16 cellular contexts compared by ENCODE assay signal in the genomic region with DNA sequence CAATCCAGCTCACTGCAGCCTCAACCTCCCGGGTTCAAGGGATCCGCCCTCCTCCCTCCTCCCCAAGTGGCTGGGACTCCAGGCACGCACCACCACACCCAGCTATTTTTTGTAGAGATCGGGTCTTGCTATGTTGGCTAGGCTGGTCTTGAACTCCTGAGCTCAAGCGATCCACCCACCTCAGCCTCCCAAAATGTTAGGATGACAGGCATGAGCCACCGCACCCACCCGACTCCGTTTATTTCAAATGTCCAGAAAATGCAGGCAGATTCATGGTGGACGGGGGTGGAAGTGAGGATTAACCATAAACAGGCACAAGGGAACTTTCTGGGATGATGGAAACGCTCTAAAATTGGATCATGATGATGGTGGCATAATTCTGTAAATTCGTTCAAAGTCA.
DNase-seq lines count a peak whose midpoint lies in the region; ATAC-seq, FAIRE-seq and TF ChIP-seq lines count a peak whose summit lies in the region.
"Had no signal": no experiment of that assay in that cellular context is flagged by ENCODE, and none has a peak within 500 bp of the region (broad histone marks: within the 10 kb centered on the region; RNA-seq: fewer than 3 reads in every experiment).

No MANE protein-coding gene starts in this region.

- H3K9me3 Mint-ChIP-seq in progenitor cell of endocrine pancreas (ENCODE audit: low read depth) = peaks cover 10% of the 10 kb centered on the region
- H3K9me3 Mint-ChIP-seq: GM23338 had no signal

- peaks cover 17% of the 10 kb centered on the region for H3K36me3 Mint-ChIP-seq in progenitor cell of endocrine pancreas (ENCODE audit: insufficient read depth)

- H3K27me3 ChIP-seq in left ventricle myocardium inferior (ENCODE audit: low read depth) (no peaks in the 10 kb centered on the region), heart right ventricle (no peaks in the 10 kb centered on the region), Karpas-422 (ENCODE audit: low read length) (no peaks in the 10 kb centered on the region)

- TF ChIP-seq CTCF in left ventricle myocardium inferior (IDR thresholded peaks at IDR 0.05; ENCODE audit: borderline replicate concordance) (no peak), heart right ventricle (IDR thresholded peaks at IDR 0.05) (no peak), kidney (IDR thresholded peaks at IDR 0.05; ENCODE audit: borderline replicate concordance, extremely low read depth, insufficient read depth) (no peak), progenitor cell of endocrine pancreas (IDR thresholded peaks at IDR 0.05; ENCODE audit: unreplicated experiment) (no peak)

- H3K27me3 Mint-ChIP-seq in progenitor cell of endocrine pancreas = no peaks in the 10 kb centered on the region
- H3K27me3 Mint-ChIP-seq: CD4-positive, alpha-beta memory T cell had no signal

- FAIRE-seq in kidney (lab: Jason Lieb, UNC) = no peak
- FAIRE-seq: GM18507 had no signal

- no peak overlapping the region for H3K4me3 Mint-ChIP-seq in progenitor cell of endocrine pancreas (ENCODE audit: low read depth)
- H3K4me3 Mint-ChIP-seq: CD4-positive, alpha-beta memory T cell; GM23338 had no signal

- no peaks in the 10 kb centered on the region for H3K36me3 ChIP-seq in left ventricle myocardium inferior
- H3K36me3 ChIP-seq in heart right ventricle = no peaks in the 10 kb centered on the region
- H3K36me3 ChIP-seq in kidney (ENCODE audit: control insufficient read depth in 1 of 2, insufficient read depth in 2 of 2, low read length in 2 of 2) = no peaks in the 10 kb centered on the region
- H3K36me3 ChIP-seq in Karpas-422 (ENCODE audit: insufficient read depth, low read length) = 0 out of 2 replicates have a peak, but pooled peaks cover 2% of the 10 kb centered on the region
- H3K36me3 ChIP-seq: HAP-1 had no signal

- H2AFZ ChIP-seq in Karpas-422 (ENCODE audit: low read length) = no peak overlapping the region
- H2AFZ ChIP-seq: GM23338 had no signal

- no peaks in the 10 kb centered on the region for H3K9me2 ChIP-seq in Karpas-422 (replicated peaks; ENCODE audit: insufficient read depth, low read length)

- no peak for ATAC-seq in heart right ventricle
- ATAC-seq: GM23338 had no signal

- peaks cover 9% of the 10 kb centered on the region for H3K9me3 ChIP-seq in left ventricle myocardium inferior (replicated peaks)
- H3K9me3 ChIP-seq in heart right ventricle = peaks cover 0 to 12% (median 0%) of the 10 kb centered on the region in 11 donors
- no peaks in the 10 kb centered on the region for H3K9me3 ChIP-seq in kidney (ENCODE audit: control insufficient read depth in 1 of 2, low read length in 2 of 2)
- H3K9me3 ChIP-seq in Karpas-422 (ENCODE audit: low read length) = no peaks in the 10 kb centered on the region
- H3K9me3 ChIP-seq: HAP-1 had no signal

- H4K20me1 ChIP-seq in Karpas-422 (ENCODE audit: insufficient read depth, low read depth, low read length) = no peaks in the 10 kb centered on the region

- H3K27ac ChIP-seq in left ventricle myocardium inferior (replicated peaks) (peak overlapping the region; percentile 3), heart right ventricle (no peak overlapping the region), kidney (ENCODE audit: low read depth in 2 of 2, low read length in 2 of 2) (no peak overlapping the region), Karpas-422 (ENCODE audit: low read length) (no peak overlapping the region)

- 0 out of 2 replicates have a peak, but pooled peaks cover 10% of the 10 kb centered on the region for H3K79me2 ChIP-seq in Karpas-422 (ENCODE audit: low read length)

- H3K4me3 ChIP-seq in left ventricle myocardium inferior (no peak overlapping the region), heart right ventricle (no peak overlapping the region), kidney (ENCODE audit: low read length in 2 of 2) (no peak overlapping the region), Karpas-422 (ENCODE audit: low read length) (no peak overlapping the region)
- H3K4me3 ChIP-seq: GM23338, HAP-1 had no signal

- no peak overlapping the region for H3K4me2 ChIP-seq in Karpas-422 (ENCODE audit: low read depth, low read length, poor library complexity, severe bottlenecking)
- H3K4me2 ChIP-seq: GM23338 had no signal

- H3K4me1 Mint-ChIP-seq in progenitor cell of endocrine pancreas (ENCODE audit: low read depth) = no peaks in the 10 kb centered on the region
- H3K4me1 Mint-ChIP-seq: GM23338 had no signal

- no peak overlapping the region for H3K9ac ChIP-seq in kidney (ENCODE audit: low read length in 2 of 2)
- H3K9ac ChIP-seq in Karpas-422 (ENCODE audit: low read length) = no peak overlapping the region

- DNase-seq in left ventricle myocardium inferior = no peak
- DNase-seq in heart right ventricle = no peak
- DNase-seq in kidney = peak; percentile 32
- DNase-seq in posterior vena cava (ENCODE audit: low spot score) = peak; percentile 16
- no peak for DNase-seq in Karpas-422
- no peak for DNase-seq in NCI-H524 treated with DMSO at 0.1 percent for 48 hours (lab: John Stamatoyannopoulos, UW)
- no peak for DNase-seq in progenitor cell of endocrine pancreas (ENCODE audit: low spot score, unreplicated experiment)
- DNase-seq: C1 segment of cervical spinal cord; Calu3; CD4-positive, alpha-beta memory T cell; COR-L47; DMS79 treated with DMSO at 0.1 percent for 48 hours; GF-D8 had no signal

- intact Hi-C loops in left ventricle myocardium inferior (cut with micrococcal nuclease) (no loop called here), heart right ventricle (cut with DNase I) (loop anchor here in 1 of 10 donors (10.0 kb wide), 1 partner anchor 133 kb away; no protein-coding TSS in a partner anchor), kidney (cut with DNase I) (no loop called here), posterior vena cava (cut with DNase I) (no loop called here)

- WGBS in heart right ventricle, 2 donors = 96 to 97% methylated on average over 11 of the region's 11 CpGs

- H3K4me1 ChIP-seq in left ventricle myocardium inferior = peaks cover 20% of the 10 kb centered on the region
- H3K4me1 ChIP-seq in heart right ventricle = peaks cover 0 to 17% (median 4%) of the 10 kb centered on the region in 9 donors
- H3K4me1 ChIP-seq in kidney (ENCODE audit: control insufficient read depth in 1 of 2, insufficient read depth in 1 of 2, low read depth in 1 of 2, low read length in 2 of 2) = no peaks in the 10 kb centered on the region
- H3K4me1 ChIP-seq in Karpas-422 (ENCODE audit: low read length) = no peaks in the 10 kb centered on the region
- H3K4me1 ChIP-seq: HAP-1 had no signal

- H3K27ac Mint-ChIP-seq in progenitor cell of endocrine pancreas = no peak overlapping the region
- H3K27ac Mint-ChIP-seq: GM23338 had no signal

Comparison
In these comparisons a context has a peak if more than half of its experiments do, and no peak if none do; other contexts are left out.
1. DNase-seq: peak in kidney (single experiment) and posterior vena cava (single experiment); none in left ventricle myocardium inferior (single experiment), heart right ventricle (0 of 2), Karpas-422 (single experiment), NCI-H524 treated with DMSO at 0.1 percent for 48 hours (single experiment) and progenitor cell of endocrine pancreas (single experiment).